ENCODE assay signal across 16 cellular contexts in the genomic region with DNA sequence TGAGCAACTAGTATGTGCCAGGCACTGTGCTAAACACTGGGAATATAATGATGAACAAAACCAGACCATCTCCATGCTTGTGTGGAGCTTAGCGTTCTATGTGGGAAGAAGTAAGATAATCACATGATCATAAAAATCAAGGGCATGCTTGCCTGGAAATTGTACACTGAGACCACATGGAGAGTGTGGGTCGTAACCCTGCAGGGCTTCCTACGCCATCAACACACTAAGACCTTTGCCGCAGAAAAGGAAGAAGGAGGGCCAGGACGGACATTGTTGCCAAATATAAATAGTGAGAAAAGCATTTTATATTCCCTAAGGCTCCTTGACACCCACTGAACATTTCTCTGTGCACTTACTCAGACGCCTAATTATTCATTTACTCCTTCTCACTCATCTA.
DNase-seq lines count a peak whose midpoint lies in the region; ATAC-seq and TF ChIP-seq lines count a peak whose summit lies in the region.
"Had no signal": no experiment of that assay in that cellular context is flagged by ENCODE, and none has a peak within 500 bp of the region (broad histone marks: within the 10 kb centered on the region; RNA-seq: fewer than 3 reads in every experiment).

No MANE protein-coding gene starts in this region.

- no peak overlapping the region for H3K27ac ChIP-seq in right atrium auricular region
- H3K27ac ChIP-seq in colonic mucosa = no peak overlapping the region
- H3K27ac ChIP-seq: BLaER1 treated with 17β-estradiol and CSF1 and Interleukin-3, amounts not matched to agents 10 nM and 100 nM; GM23248; HL-60 had no signal

- DNase-seq in right atrium auricular region (ENCODE audit: low spot score) = peak; percentile 26
- DNase-seq in cardiac septum (ENCODE audit: low spot score) = no peak
- peak; percentile 2 for DNase-seq in colonic mucosa
- peak; percentile 5 for DNase-seq in islet precursor cell
- peak; percentile 19 for DNase-seq in ureter (ENCODE audit: low spot score)
- no peak for DNase-seq in NCI-H2107 treated with DMSO at 0.1 percent for 48 hours (lab: John Stamatoyannopoulos, UW; ENCODE audit: unreplicated experiment)
- no peak for DNase-seq in natural killer cell treated with Interleukin-12 subunit alpha and Interleukin-12 subunit beta and Interleukin-15 and Interleukin-18, amount 100 ng/mL, for 72 hours (ENCODE audit: low spot score)
- DNase-seq: Calu3, DMS 273 treated with DMSO at 0.1 percent for 48 hours, GM23248 had no signal

- H3K27me3 ChIP-seq in right atrium auricular region (no peaks in the 10 kb centered on the region), colonic mucosa (no peaks in the 10 kb centered on the region)
- H3K27me3 ChIP-seq: BLaER1 treated with 17β-estradiol and CSF1 and Interleukin-3, amounts not matched to agents 10 nM and 100 nM had no signal

- no peaks in the 10 kb centered on the region for H3K36me3 Mint-ChIP-seq in natural killer cell treated with Interleukin-12 subunit alpha and Interleukin-12 subunit beta and Interleukin-15 and Interleukin-18, amount 100 ng/mL, for 72 hours
- H3K36me3 Mint-ChIP-seq: CD8-positive, alpha-beta T cell had no signal

- no peak overlapping the region for H3K4me3 Mint-ChIP-seq in natural killer cell treated with Interleukin-12 subunit alpha and Interleukin-12 subunit beta and Interleukin-15 and Interleukin-18, amount 100 ng/mL, for 72 hours
- H3K4me3 Mint-ChIP-seq: B cell; CD8-positive, alpha-beta T cell had no signal

- no peak overlapping the region for H3K27ac Mint-ChIP-seq in natural killer cell treated with Interleukin-12 subunit alpha and Interleukin-12 subunit beta and Interleukin-15 and Interleukin-18, amount 100 ng/mL, for 72 hours
- H3K27ac Mint-ChIP-seq: B cell; CD8-positive, alpha-beta T cell had no signal

- TF ChIP-seq CTCF in right atrium auricular region (IDR thresholded peaks at IDR 0.05) (no peak), colonic mucosa (IDR thresholded peaks at IDR 0.05) (no peak)

- H3K4me1 ChIP-seq in right atrium auricular region (peaks cover 0 to 20% of the 10 kb centered on the region in 2 donors), colonic mucosa (no peaks in the 10 kb centered on the region)
- H3K4me1 ChIP-seq: HAP-1 had no signal

- no peak overlapping the region for H3K9ac ChIP-seq in colonic mucosa (ENCODE audit: low read depth in 2 of 2, low read length in 2 of 2)
- H3K9ac ChIP-seq: BLaER1 treated with 17β-estradiol and CSF1 and Interleukin-3, amounts not matched to agents 10 nM and 100 nM; GM23248 had no signal

- H3K9me3 Mint-ChIP-seq in natural killer cell treated with Interleukin-12 subunit alpha and Interleukin-12 subunit beta and Interleukin-15 and Interleukin-18, amount 100 ng/mL, for 72 hours = no peaks in the 10 kb centered on the region
- H3K9me3 Mint-ChIP-seq: CD8-positive, alpha-beta T cell had no signal

- no peaks in the 10 kb centered on the region for H3K4me1 Mint-ChIP-seq in natural killer cell treated with Interleukin-12 subunit alpha and Interleukin-12 subunit beta and Interleukin-15 and Interleukin-18, amount 100 ng/mL, for 72 hours (ENCODE audit: low read depth in 2 of 2)
- H3K4me1 Mint-ChIP-seq: B cell had no signal

- no peak for ATAC-seq in HG02678 (IDR thresholded peaks at IDR 0.05; ENCODE audit: unreplicated experiment)
- ATAC-seq in natural killer cell treated with Interleukin-12 subunit alpha and Interleukin-12 subunit beta and Interleukin-15 and Interleukin-18, amount 100 ng/mL, for 72 hours = no peak
- ATAC-seq: CD8-positive, alpha-beta T cell had no signal

- no peak overlapping the region for H3K4me3 ChIP-seq in right atrium auricular region
- no peak overlapping the region for H3K4me3 ChIP-seq in colonic mucosa
- H3K4me3 ChIP-seq: BLaER1 treated with 17β-estradiol and CSF1 and Interleukin-3, amounts not matched to agents 10 nM and 100 nM; GM23248; HAP-1 had no signal

- H3K9me3 ChIP-seq in right atrium auricular region (no peaks in the 10 kb centered on the region), colonic mucosa (no peaks in the 10 kb centered on the region)
- H3K9me3 ChIP-seq: HAP-1 had no signal

- intact Hi-C loops in cardiac septum (cut with DNase I) (no loop called here), colonic mucosa (cut with DNase I) (no loop called here)

- H3K27me3 Mint-ChIP-seq in natural killer cell treated with Interleukin-12 subunit alpha and Interleukin-12 subunit beta and Interleukin-15 and Interleukin-18, amount 100 ng/mL, for 72 hours = peaks cover 8 to 11% of the 10 kb centered on the region in 2 donors

- no peaks in the 10 kb centered on the region for H3K36me3 ChIP-seq in right atrium auricular region
- H3K36me3 ChIP-seq in colonic mucosa = no peaks in the 10 kb centered on the region
- H3K36me3 ChIP-seq: BLaER1 treated with 17β-estradiol and CSF1 and Interleukin-3, amounts not matched to agents 10 nM and 100 nM; HAP-1 had no signal

Comparison
In these comparisons a context has a peak if more than half of its experiments do, and no peak if none do; other contexts are left out.
1. DNase-seq: peak in right atrium auricular region (single experiment), colonic mucosa (single experiment), islet precursor cell (single experiment) and ureter (single experiment); none in cardiac septum (single experiment), NCI-H2107 treated with DMSO at 0.1 percent for 48 hours (single experiment) and natural killer cell treated with Interleukin-12 subunit alpha and Interleukin-12 subunit beta and Interleukin-15 and Interleukin-18, amount 100 ng/mL, for 72 hours (single experiment).